Comparison of ENCODE assay signal across 7 cellular contexts in genomic region chr11:127931811-127932210, GRCh38.
"Had no signal": no experiment of that assay in that cellular context is flagged by ENCODE, and none has a peak within 500 bp of the region (broad histone marks: within the 10 kb centered on the region; RNA-seq: fewer than 3 reads in every experiment).

No MANE protein-coding gene starts in this region.

- H3K9me3 Mint-ChIP-seq: H9 had no signal

- H3K4me1 Mint-ChIP-seq: H9 had no signal

- H2AFZ ChIP-seq: GM23248 had no signal

- H3K27ac Mint-ChIP-seq: H9 had no signal

- H3K27ac ChIP-seq: GM23248 had no signal

- H3K4me3 ChIP-seq: GM23248, K562 had no signal

- DNase-seq: GM23248, GOT3, H9, HCEC 1CT, IMR-90, KG1 had no signal

- H3K4me3 Mint-ChIP-seq: H9 had no signal

- H3K9ac ChIP-seq: GM23248 had no signal

- ATAC-seq: K562 had no signal
